In genomic region chr22:20567371-20567847, GRCh38 we compare ENCODE assay signal across 9 cellular contexts. TPM values are rescaled to one million over a fixed set of nuclear protein-coding genes. Genes with fewer than 3 reads are reported as not detected.
DNase-seq lines count a peak whose midpoint lies in the region; ATAC-seq and TF ChIP-seq lines count a peak whose summit lies in the region.
"Had no signal": no experiment of that assay in that cellular context is flagged by ENCODE, and none has a peak within 500 bp of the region (broad histone marks: within the 10 kb centered on the region; RNA-seq: fewer than 3 reads in every experiment).

No MANE protein-coding gene starts in this region.

- DNase-seq in Calu3, result peak; percentile 69
- no peak for DNase-seq in SK-N-SH
- no peak for DNase-seq in esophagus squamous epithelium (lab: John Stamatoyannopoulos, UW)
- no peak for DNase-seq in progenitor cell of endocrine pancreas (ENCODE audit: low spot score, unreplicated experiment)
- DNase-seq in foreskin melanocyte, result no peak
- DNase-seq in NCI-H128 (lab: John Stamatoyannopoulos, UW; ENCODE audit: unreplicated experiment), result no peak

- peaks cover 52 to 69% of the 10 kb centered on the region in 2 experiments for H3K36me3 ChIP-seq in SK-N-SH (replicated peaks in 1 of 2; ENCODE audit: control insufficient read depth in 1 of 2, insufficient read depth in 2 of 2, low read length in 1 of 2)
- peaks cover 39 to 92% (median 47%) of the 10 kb centered on the region in 3 donors for H3K36me3 ChIP-seq in esophagus squamous epithelium

- H3K27ac ChIP-seq in SK-N-SH (ENCODE audit: low read depth in 2 of 2, low read length in 1 of 2) (peak overlapping the region; percentile 36 to 76; a peak in 3 of 4 replicates), esophagus squamous epithelium (peak overlapping the region; percentile 72 to 80 (median 76))

- H3K27ac Mint-ChIP-seq in Calu3 (ENCODE audit: unreplicated experiment) (peak overlapping the region; percentile 35), progenitor cell of endocrine pancreas (peak overlapping the region; percentile 79)

- H3K9me2 ChIP-seq in SK-N-SH, result no peaks in the 10 kb centered on the region

- peaks cover 79% of the 10 kb centered on the region for H3K79me2 ChIP-seq in SK-N-SH (ENCODE audit: insufficient read depth)

- POLR2A ChIA-PET in SK-N-SH (lab: Yijun Ruan, JAX), result no interaction called here

- peak overlapping the region; percentile 38; the same call in 1 of the 2 replicates for H3K4me2 ChIP-seq in SK-N-SH

- no peak for TF ChIP-seq RAD21 in SK-N-SH (IDR thresholded peaks at IDR 0.05; ENCODE audit: low read length)

- H3K4me1 ChIP-seq in SK-N-SH (ENCODE audit: control insufficient read depth in 1 of 2, insufficient read depth in 2 of 2, low read depth in 1 of 2, low read length in 1 of 2) (peaks cover 12 to 22% of the 10 kb centered on the region in 2 experiments), esophagus squamous epithelium (peaks cover 28 to 71% (median 41%) of the 10 kb centered on the region in 3 donors)

- no peaks in the 10 kb centered on the region for H3K9me3 ChIP-seq in SK-N-SH
- H3K9me3 ChIP-seq in esophagus squamous epithelium, result no peaks in the 10 kb centered on the region
- H3K9me3 ChIP-seq: SJSA1 had no signal

- TF ChIP-seq CTCF in Calu3 (IDR thresholded peaks at IDR 0.05; ENCODE audit: unreplicated experiment), result no peak
- no peak for TF ChIP-seq CTCF in SK-N-SH (IDR thresholded peaks at IDR 0.05)
- TF ChIP-seq CTCF in esophagus squamous epithelium (IDR thresholded peaks at IDR 0.05), result no peak
- TF ChIP-seq CTCF in progenitor cell of endocrine pancreas (IDR thresholded peaks at IDR 0.05; ENCODE audit: unreplicated experiment), result no peak

- peak overlapping the region; percentile 47 for H3K4me3 Mint-ChIP-seq in Calu3 (ENCODE audit: low read depth, unreplicated experiment)
- no peak overlapping the region for H3K4me3 Mint-ChIP-seq in progenitor cell of endocrine pancreas (ENCODE audit: low read depth)

- intact Hi-C loops in Calu3 (cut with micrococcal nuclease; ENCODE audit: unreplicated experiment) (loop anchor here (5.0 kb wide), 1 partner anchor 60 kb away; the partner anchor contains the start of gene MED15), esophagus squamous epithelium (cut with DNase I) (no loop called here)

- TF ChIP-seq EP300 in SK-N-SH (IDR thresholded peaks at IDR 0.05; ENCODE audit: borderline replicate concordance in 1 of 2, low read depth in 1 of 2, low read length in 1 of 2), result no peak

- H2AFZ ChIP-seq in SK-N-SH (ENCODE audit: low read depth), result no peak overlapping the region

- peaks cover 50% of the 10 kb centered on the region for H3F3A ChIP-seq in SK-N-SH (replicated peaks; ENCODE audit: insufficient read depth)

- WGBS in SK-N-SH (ENCODE audit: low lambda C conversion rate), result 83% methylated on average over 5 of the region's 6 CpGs
- 21 to 61% methylated on average over 3 to 6 of the region's 6 CpGs for WGBS in esophagus squamous epithelium, 2 donors

- H3K36me3 Mint-ChIP-seq in Calu3 (ENCODE audit: insufficient read depth, unreplicated experiment) (peaks cover 74% of the 10 kb centered on the region), progenitor cell of endocrine pancreas (ENCODE audit: insufficient read depth) (peaks cover 8% of the 10 kb centered on the region)

- H3K4me1 Mint-ChIP-seq in Calu3 (ENCODE audit: low read depth, unreplicated experiment) (peaks cover 58% of the 10 kb centered on the region), progenitor cell of endocrine pancreas (ENCODE audit: low read depth) (no peaks in the 10 kb centered on the region)

- no peak for ATAC-seq in GM19035 (IDR thresholded peaks at IDR 0.05; ENCODE audit: unreplicated experiment)
- ATAC-seq in GM19023 (IDR thresholded peaks at IDR 0.05; ENCODE audit: unreplicated experiment), result no peak

- H3K9ac ChIP-seq in SK-N-SH, result no peak overlapping the region

- no TSS peak for BruUV-seq in Calu3 (replicated peaks; lab: Mats Ljungman, UMichigan)

- no peaks in the 10 kb centered on the region for H3K9me3 Mint-ChIP-seq in Calu3 (ENCODE audit: low read depth, unreplicated experiment)
- H3K9me3 Mint-ChIP-seq in progenitor cell of endocrine pancreas (ENCODE audit: low read depth), result no peaks in the 10 kb centered on the region

- CTCF ChIA-PET in Calu3 (lab: Charles Lee) (interaction anchor here (0.7 to 3.5 kb wide), 4 partner anchors 36 to 149 kb away, joined by 5 to 16 read pairs (median 8); no protein-coding TSS in a partner anchor), SK-N-SH (lab: Yijun Ruan, JAX) (interaction anchor here (1.0 to 12.3 kb wide), 4 partner anchors 11 to 150 kb away, joined by 3 to 180 read pairs (median 53); no protein-coding TSS in a partner anchor)

- H3K27me3 ChIP-seq in SK-N-SH (ENCODE audit: insufficient read depth) (no peaks in the 10 kb centered on the region), esophagus squamous epithelium (no peaks in the 10 kb centered on the region)
- H3K27me3 ChIP-seq: SJSA1 had no signal

- peaks cover 87% of the 10 kb centered on the region for H4K20me1 ChIP-seq in SK-N-SH (ENCODE audit: insufficient read depth)

- H3K27me3 Mint-ChIP-seq in Calu3 (ENCODE audit: unreplicated experiment) (no peaks in the 10 kb centered on the region), progenitor cell of endocrine pancreas (no peaks in the 10 kb centered on the region)

- no peak for TF ChIP-seq POLR2A in esophagus squamous epithelium (IDR thresholded peaks at IDR 0.05)

- H3K4me3 ChIP-seq in SK-N-SH (ENCODE audit: low read depth in 2 of 2, low read length in 1 of 2) (no peak overlapping the region), esophagus squamous epithelium (no peak overlapping the region)
- H3K4me3 ChIP-seq: SJSA1 had no signal

TF ChIP-seq in SK-N-SH, 30 proteins besides CTCF, POLR2A, EP300 and RAD21 (continues in another document):
- TF ChIP-seq FOXM1 (IDR thresholded peaks at IDR 0.05; ENCODE audit: low read depth), result no peak
- no peak for TF ChIP-seq SIN3A (IDR thresholded peaks at IDR 0.05; ENCODE audit: borderline replicate concordance, low read depth, low read length)
- TF ChIP-seq NRF1 (IDR thresholded peaks at IDR 0.05; ENCODE audit: low read depth, low read length), result no peak
- TF ChIP-seq, protein P1, sequence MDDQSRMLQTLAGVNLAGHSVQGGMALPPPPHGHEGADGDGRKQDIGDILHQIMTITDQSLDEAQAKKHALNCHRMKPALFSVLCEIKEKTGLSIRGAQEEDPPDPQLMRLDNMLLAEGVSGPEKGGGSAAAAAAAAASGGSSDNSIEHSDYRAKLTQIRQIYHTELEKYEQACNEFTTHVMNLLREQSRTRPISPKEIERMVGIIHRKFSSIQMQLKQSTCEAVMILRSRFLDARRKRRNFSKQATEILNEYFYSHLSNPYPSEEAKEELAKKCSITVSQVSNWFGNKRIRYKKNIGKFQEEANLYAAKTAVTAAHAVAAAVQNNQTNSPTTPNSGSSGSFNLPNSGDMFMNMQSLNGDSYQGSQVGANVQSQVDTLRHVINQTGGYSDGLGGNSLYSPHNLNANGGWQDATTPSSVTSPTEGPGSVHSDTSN (IDR thresholded peaks at IDR 0.05), result no peak
- TF ChIP-seq, protein P2, sequence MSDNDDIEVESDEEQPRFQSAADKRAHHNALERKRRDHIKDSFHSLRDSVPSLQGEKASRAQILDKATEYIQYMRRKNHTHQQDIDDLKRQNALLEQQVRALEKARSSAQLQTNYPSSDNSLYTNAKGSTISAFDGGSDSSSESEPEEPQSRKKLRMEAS (IDR thresholded peaks at IDR 0.05; ENCODE audit: low read depth), result no peak
- TF ChIP-seq NFIC (IDR thresholded peaks at IDR 0.05; ENCODE audit: borderline replicate concordance), result no peak
- no peak for TF ChIP-seq USF2 (IDR thresholded peaks at IDR 0.05; ENCODE audit: borderline replicate concordance, low read depth, low read length)
- TF ChIP-seq CHD2 (IDR thresholded peaks at IDR 0.05; ENCODE audit: low read length, partially characterized antibody), result no peak
- no peak for TF ChIP-seq TAF1 (IDR thresholded peaks at IDR 0.05; ENCODE audit: borderline replicate concordance, low read depth, low read length)
- no peak for TF ChIP-seq GATA2 (CRISPR knock-in tag; IDR thresholded peaks at IDR 0.05)
- TF ChIP-seq, protein P3, sequence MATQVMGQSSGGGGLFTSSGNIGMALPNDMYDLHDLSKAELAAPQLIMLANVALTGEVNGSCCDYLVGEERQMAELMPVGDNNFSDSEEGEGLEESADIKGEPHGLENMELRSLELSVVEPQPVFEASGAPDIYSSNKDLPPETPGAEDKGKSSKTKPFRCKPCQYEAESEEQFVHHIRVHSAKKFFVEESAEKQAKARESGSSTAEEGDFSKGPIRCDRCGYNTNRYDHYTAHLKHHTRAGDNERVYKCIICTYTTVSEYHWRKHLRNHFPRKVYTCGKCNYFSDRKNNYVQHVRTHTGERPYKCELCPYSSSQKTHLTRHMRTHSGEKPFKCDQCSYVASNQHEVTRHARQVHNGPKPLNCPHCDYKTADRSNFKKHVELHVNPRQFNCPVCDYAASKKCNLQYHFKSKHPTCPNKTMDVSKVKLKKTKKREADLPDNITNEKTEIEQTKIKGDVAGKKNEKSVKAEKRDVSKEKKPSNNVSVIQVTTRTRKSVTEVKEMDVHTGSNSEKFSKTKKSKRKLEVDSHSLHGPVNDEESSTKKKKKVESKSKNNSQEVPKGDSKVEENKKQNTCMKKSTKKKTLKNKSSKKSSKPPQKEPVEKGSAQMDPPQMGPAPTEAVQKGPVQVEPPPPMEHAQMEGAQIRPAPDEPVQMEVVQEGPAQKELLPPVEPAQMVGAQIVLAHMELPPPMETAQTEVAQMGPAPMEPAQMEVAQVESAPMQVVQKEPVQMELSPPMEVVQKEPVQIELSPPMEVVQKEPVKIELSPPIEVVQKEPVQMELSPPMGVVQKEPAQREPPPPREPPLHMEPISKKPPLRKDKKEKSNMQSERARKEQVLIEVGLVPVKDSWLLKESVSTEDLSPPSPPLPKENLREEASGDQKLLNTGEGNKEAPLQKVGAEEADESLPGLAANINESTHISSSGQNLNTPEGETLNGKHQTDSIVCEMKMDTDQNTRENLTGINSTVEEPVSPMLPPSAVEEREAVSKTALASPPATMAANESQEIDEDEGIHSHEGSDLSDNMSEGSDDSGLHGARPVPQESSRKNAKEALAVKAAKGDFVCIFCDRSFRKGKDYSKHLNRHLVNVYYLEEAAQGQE (IDR thresholded peaks at IDR 0.05; ENCODE audit: low read depth, low read length), result no peak

RNA-seq across cellular contexts. Expression of gene MED15, which starts 60.0 kb away (rescaled TPM):
- 137 and 144 TPM in 2 replicates for total RNA-seq in Calu3 (2022)
- 36.0 and 45.1 TPM in 2 replicates for polyA plus RNA-seq in SK-N-SH (2012; rRNA removed)
- 20.6 and 30.1 TPM in 2 replicates for polyA plus RNA-seq in SK-N-SH (2012; cell fraction: cytosol; rRNA removed)
- polyA plus RNA-seq in SK-N-SH (2012; cell fraction: nucleus; rRNA removed), result 186 and 205 TPM in 2 replicates
- total RNA-seq in esophagus squamous epithelium, result 10 to 100 TPM; 31.6 to 51.4 (median 46.1) TPM
- total RNA-seq in progenitor cell of endocrine pancreas, result 77.8 and 78.0 TPM in 2 replicates
